Comparison of ENCODE assay signal across 9 cellular contexts in the genomic region with DNA sequence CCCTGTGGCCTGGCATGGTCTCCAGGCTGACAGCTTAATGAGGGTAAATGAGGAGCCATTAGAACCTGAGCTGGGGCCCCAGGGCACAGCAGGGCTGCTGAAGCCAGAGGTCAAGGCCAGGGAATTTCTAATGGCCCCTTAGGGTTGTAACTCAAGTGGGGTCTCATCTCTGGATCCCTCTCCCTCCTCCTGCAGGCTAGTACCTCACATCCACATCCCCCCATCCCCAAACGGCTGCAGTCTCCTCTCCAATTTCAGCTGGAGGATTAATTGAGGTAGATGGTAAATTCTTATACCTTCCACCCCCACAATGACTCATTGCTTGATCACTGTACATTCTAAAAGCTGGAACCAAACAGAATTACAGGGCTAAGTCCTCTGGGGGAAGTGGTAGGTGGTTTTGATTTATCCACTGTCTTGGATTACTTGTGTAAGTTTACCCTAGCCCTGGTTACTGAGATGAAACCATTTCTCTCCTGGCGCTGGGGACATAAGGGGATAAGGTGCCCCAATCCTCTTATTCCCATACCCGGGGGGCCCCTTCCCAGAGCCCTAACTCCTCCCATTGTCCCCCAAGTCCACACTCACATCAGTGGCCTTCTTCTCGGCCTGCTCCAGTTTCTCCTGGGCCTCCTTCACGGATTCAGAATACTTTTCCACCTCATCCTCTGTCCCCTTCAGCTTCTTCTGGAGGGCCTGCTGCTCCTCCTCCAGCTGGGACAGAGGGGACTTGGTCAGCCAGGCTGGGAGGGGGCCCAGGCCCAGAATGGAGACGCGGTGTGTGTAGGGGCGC. TPM values are rescaled to one million over a fixed set of nuclear protein-coding genes. Genes with fewer than 3 reads are reported as not detected.
DNase-seq lines count a peak whose midpoint lies in the region; ATAC-seq, FAIRE-seq and TF ChIP-seq lines count a peak whose summit lies in the region.
"Had no signal": no experiment of that assay in that cellular context is flagged by ENCODE, and none has a peak within 500 bp of the region (broad histone marks: within the 10 kb centered on the region; RNA-seq: fewer than 3 reads in every experiment).

No MANE protein-coding gene starts in this region.

- no peak overlapping the region for H4K8ac ChIP-seq in mesendoderm (ENCODE audit: low read depth, low read length)

- peak overlapping the region; percentile 70 for H3K27ac ChIP-seq in mesendoderm (ENCODE audit: low read depth, low read length)

- peaks cover 0 to 3% (median 0%) of the 10 kb centered on the region in 7 donors for H3K9me3 Mint-ChIP-seq in CD14-positive monocyte

- no peak overlapping the region for H4K5ac ChIP-seq in mesendoderm (ENCODE audit: low read length)

- H3K23ac ChIP-seq in mesendoderm (ENCODE audit: low read length): peak overlapping the region; percentile 97

- peak overlapping the region; percentile 99 for H3K56ac ChIP-seq in mesendoderm (ENCODE audit: low read length)

- TF ChIP-seq CTCF in CD14-positive monocyte (IDR thresholded peaks at IDR 0.05) (no peak), bronchial epithelial cell (IDR thresholded peaks at IDR 0.05; ENCODE audit: insufficient read depth, low read length, severe bottlenecking) (no peak)

- peak overlapping the region; percentile 69 to 70 for H3K4me3 Mint-ChIP-seq in CD14-positive monocyte

- peaks cover 23% of the 10 kb centered on the region for H3K79me2 ChIP-seq in mesendoderm (ENCODE audit: control insufficient read depth, insufficient read depth, low read length)

- H2BK5ac ChIP-seq in mesendoderm (ENCODE audit: low read length): peak overlapping the region; percentile 55

- no peak for DNase-seq in CD14-positive monocyte (ENCODE audit: low spot score)
- peak; percentile 51 for DNase-seq in MG63
- DNase-seq in bronchial epithelial cell (ENCODE audit: low read depth): peak; percentile 89
- no peak for DNase-seq in mesendoderm
- DNase-seq in GOT3 (lab: John Stamatoyannopoulos, UW): no peak
- no peak for DNase-seq in NCI-H345 treated with DMSO at 0.1 percent for 48 hours (lab: John Stamatoyannopoulos, UW; ENCODE audit: unreplicated experiment)
- no peak for DNase-seq in HuH-7.5 (ENCODE audit: low spot score)

- H3K27me3 ChIP-seq in MG63 (no peaks in the 10 kb centered on the region), bronchial epithelial cell (ENCODE audit: control insufficient read depth, insufficient read depth, low read length) (no peaks in the 10 kb centered on the region), mesendoderm (ENCODE audit: insufficient read depth, low read length, poor library complexity) (no peaks in the 10 kb centered on the region)

- FAIRE-seq in bronchial epithelial cell (lab: Jason Lieb, UNC): no peak
- FAIRE-seq: islet of Langerhans had no signal

- no peaks in the 10 kb centered on the region for H3K36me3 Mint-ChIP-seq in CD14-positive monocyte

- H3K4me2 ChIP-seq in mesendoderm (ENCODE audit: low read length): peak overlapping the region; percentile 97

- no CpG with 5 or more reads among the region's 8 CpGs for WGBS in mesendoderm (ENCODE audit: extremely low coverage, insufficient coverage, low lambda C conversion rate)

- peak overlapping the region; percentile 44 for H3K18ac ChIP-seq in mesendoderm (ENCODE audit: low read length)

- no peak for ATAC-seq in GM21360 (IDR thresholded peaks at IDR 0.05; ENCODE audit: unreplicated experiment)

- no peak overlapping the region for H2BK120ac ChIP-seq in mesendoderm (ENCODE audit: low read depth, low read length)

- peak overlapping the region; percentile 65 for H2AK5ac ChIP-seq in mesendoderm (ENCODE audit: low read length)

- peaks cover 10% of the 10 kb centered on the region for H3K4me1 ChIP-seq in mesendoderm (ENCODE audit: control insufficient read depth, low read depth, low read length)

- H3K4ac ChIP-seq in mesendoderm (ENCODE audit: low read depth, low read length): no peak overlapping the region

- H3K4me3 ChIP-seq in MG63 (peak overlapping the region; percentile 88), bronchial epithelial cell (ENCODE audit: low read depth, low read length) (peak overlapping the region; percentile 65), mesendoderm (ENCODE audit: low read length) (peak overlapping the region; percentile 92)

- peak overlapping the region; percentile 99 for H3K9ac ChIP-seq in mesendoderm (ENCODE audit: low read length)

- H2BK15ac ChIP-seq in mesendoderm (replicated peaks; ENCODE audit: low read depth): no peak overlapping the region

- H3K36me3 ChIP-seq in MG63: peaks cover 59% of the 10 kb centered on the region
- H3K36me3 ChIP-seq in bronchial epithelial cell (ENCODE audit: control insufficient read depth, insufficient read depth, low read length): peaks cover 14% of the 10 kb centered on the region
- H3K36me3 ChIP-seq in mesendoderm (ENCODE audit: control insufficient read depth, insufficient read depth, low read length): peaks cover 5% of the 10 kb centered on the region

- peaks cover 28% of the 10 kb centered on the region for H3K79me1 ChIP-seq in mesendoderm (ENCODE audit: low read length)

- peak overlapping the region in 1 of 7 donors; percentile 33 for H3K27ac Mint-ChIP-seq in CD14-positive monocyte

- intact Hi-C loops in CD14-positive monocyte (cut with micrococcal nuclease): no loop called here

- peaks cover 10% of the 10 kb centered on the region for H3K4me1 Mint-ChIP-seq in CD14-positive monocyte

- H3K27me3 Mint-ChIP-seq in CD14-positive monocyte (ENCODE audit: low read depth in 3 of 3): peaks cover 4 to 24% (median 6%) of the 10 kb centered on the region in 3 donors

- no peaks in the 10 kb centered on the region for H3K9me3 ChIP-seq in MG63

RNA-seq across cellular contexts. Expression of a gene that starts 1.0 kb away (rescaled TPM):
- not detected for polyA plus RNA-seq in CD14-positive monocyte
- total RNA-seq in MG63 (2014; rRNA removed; shearing (Covaris generic); ENCODE audit: low replicate concordance): 2,986 and 3,667 TPM in 2 replicates
- 46.1 and 57.7 TPM in 2 replicates for total RNA-seq in bronchial epithelial cell
- polyA plus RNA-seq in mesendoderm (2013, experiment 1 of 2): 243 TPM
- 250 TPM for polyA plus RNA-seq in mesendoderm (2013, experiment 2 of 2)

RNA-seq across cellular contexts. Expression of a gene that starts 15.0 kb away (rescaled TPM):
- not detected for polyA plus RNA-seq in CD14-positive monocyte
- total RNA-seq in MG63 (2014; rRNA removed; shearing (Covaris generic); ENCODE audit: low replicate concordance): 0.40 TPM in 1 of 2 replicates, not detected in the other
- 3.2 and 28.5 TPM in 2 replicates for total RNA-seq in bronchial epithelial cell
- polyA plus RNA-seq in mesendoderm (2013, experiment 1 of 2): 1.6 TPM
- 1.8 TPM for polyA plus RNA-seq in mesendoderm (2013, experiment 2 of 2)

RNA-seq across cellular contexts. Expression of a gene that starts 23.8 kb away (rescaled TPM):
- under 1 TPM; 0.13 to 0.42 TPM for polyA plus RNA-seq in CD14-positive monocyte
- 15.5 and 35.6 TPM in 2 replicates for total RNA-seq in MG63 (2014; rRNA removed; shearing (Covaris generic); ENCODE audit: low replicate concordance)
- total RNA-seq in bronchial epithelial cell: 0.13 and 0.79 TPM in 2 replicates
- 13.9 TPM for polyA plus RNA-seq in mesendoderm (2013, experiment 1 of 2)
- 14.0 TPM for polyA plus RNA-seq in mesendoderm (2013, experiment 2 of 2)

RNA-seq across cellular contexts. Expression of a gene that starts 30.7 kb away (rescaled TPM):
- 10 to 100 TPM; 23.2 to 32.6 TPM for polyA plus RNA-seq in CD14-positive monocyte
- 72.4 and 84.4 TPM in 2 replicates for total RNA-seq in MG63 (2014; rRNA removed; shearing (Covaris generic); ENCODE audit: low replicate concordance)
- 11.4 and 13.7 TPM in 2 replicates for total RNA-seq in bronchial epithelial cell
- polyA plus RNA-seq in mesendoderm (2013, experiment 1 of 2): 7.8 TPM
- polyA plus RNA-seq in mesendoderm (2013, experiment 2 of 2): 6.8 TPM

RNA-seq across cellular contexts. Expression of a gene that starts 30.9 kb away (rescaled TPM):
- polyA plus RNA-seq in CD14-positive monocyte: 10 to 100 TPM in 1 of 2 donors, not detected in 1; 13.3 TPM
- total RNA-seq in MG63 (2014; rRNA removed; shearing (Covaris generic); ENCODE audit: low replicate concordance): 8,012 and 15,182 TPM in 2 replicates
- 15,881 and 37,648 TPM in 2 replicates for total RNA-seq in bronchial epithelial cell
- not detected for polyA plus RNA-seq in mesendoderm (2013, experiment 1 of 2)
- not detected for polyA plus RNA-seq in mesendoderm (2013, experiment 2 of 2)

Comparison
In these comparisons a context has a peak if more than half of its experiments do, and no peak if none do; other contexts are left out.
1. DNase-seq: peak in MG63 (single experiment) and bronchial epithelial cell (single experiment); none in CD14-positive monocyte (single experiment), mesendoderm (single experiment), GOT3 (single experiment), NCI-H345 treated with DMSO at 0.1 percent for 48 hours (single experiment) and HuH-7.5 (single experiment).
2. RNA of a gene that starts 1.0 kb away (total RNA-seq): 2,986 to 3,667 TPM in MG63; 46.1 to 57.7 TPM in bronchial epithelial cell; every median in the first group is over 10 times any median in the second.
3. Peak in every context shown above with its lines, with median percentiles within 50 percentile points of each other: H3K4me3 ChIP-seq.